In the genomic region with DNA sequence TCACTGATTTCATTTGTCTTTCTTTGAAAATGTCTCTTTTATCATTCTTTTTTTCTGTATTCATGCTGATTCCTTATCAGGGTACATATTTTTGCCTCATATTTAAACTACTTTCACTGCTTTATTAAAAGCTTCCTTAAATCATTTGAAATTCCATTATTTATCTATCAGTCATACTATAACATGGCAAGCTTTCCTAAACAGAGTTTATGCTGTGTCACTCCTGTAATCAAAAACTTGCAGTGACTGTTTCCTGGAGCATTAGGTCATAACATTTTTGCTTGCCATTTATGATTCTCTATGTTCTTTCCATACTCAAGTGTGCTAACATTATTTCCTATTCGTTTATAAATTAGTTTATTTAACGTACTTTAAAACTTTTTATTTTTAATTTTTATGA, we compare ENCODE assay signal across 17 cellular contexts.
"Had no signal": no experiment of that assay in that cellular context is flagged by ENCODE, and none has a peak within 500 bp of the region (broad histone marks: within the 10 kb centered on the region; RNA-seq: fewer than 3 reads in every experiment).

No MANE protein-coding gene starts in this region.

- H3K27ac ChIP-seq: coronary artery, left ventricle myocardium inferior, stomach had no signal

- H3K36me3 ChIP-seq: left ventricle myocardium inferior, stomach had no signal

- DNase-seq: activated CD4-positive, alpha-beta memory T cell treated with anti-CD3 and anti-CD28 coated beads for 36 hours; activated gamma-delta T cell treated with Interleukin-2 at 50 U/mL for 16 hours; activated naive CD8-positive, alpha-beta T cell treated with anti-CD3 and anti-CD28 coated beads for 36 hours; activated T-cell treated with anti-CD3 and anti-CD28 coated beads, Interleukin-2, amount 50 U/mL, for 72 hours; aorta; effector memory CD8-positive, alpha-beta T cell; foreskin fibroblast; head of caudate nucleus; islet precursor cell; left ventricle myocardium inferior; mesendoderm; stimulated activated CD4-positive, alpha-beta T cell treated with anti-CD3 and anti-CD28 coated beads, Interleukin-15, amount 100 ng/mL, for 24 hours; stimulated activated CD4-positive, alpha-beta T cell treated with anti-CD3 and anti-CD28 coated beads, Interleukin-4, amount 100 ng/mL, for 4 hours; stomach; T-cell; T1000 had no signal

- ATAC-seq: activated T-cell treated with anti-CD3 and anti-CD28 coated beads, Interleukin-2, amount 50 U/mL, for 72 hours; effector memory CD8-positive, alpha-beta T cell; T-cell had no signal

- H3K4me3 ChIP-seq: coronary artery, left ventricle myocardium inferior, stomach had no signal

- H3K27me3 ChIP-seq: stomach had no signal

- H3K4me1 ChIP-seq: left ventricle myocardium inferior, stomach had no signal
